In genomic region chr15:89750560-89751542, GRCh38 we compare ENCODE assay signal across 9 cellular contexts. TPM values are rescaled to one million over a fixed set of nuclear protein-coding genes. Genes with fewer than 3 reads are reported as not detected.
DNase-seq lines count a peak whose midpoint lies in the region; ATAC-seq, FAIRE-seq and TF ChIP-seq lines count a peak whose summit lies in the region.
"Had no signal": no experiment of that assay in that cellular context is flagged by ENCODE, and none has a peak within 500 bp of the region (broad histone marks: within the 10 kb centered on the region; RNA-seq: fewer than 3 reads in every experiment).

Gene MESP1 (minus strand): TSS chr15:89751249. CDS start chr15:89751231, 18 bp downstream.

- H3K9ac ChIP-seq in kidney (ENCODE audit: low read length in 2 of 2): peak within 1 kb of the TSS; percentile 29 to 31

- H3K4me1 Mint-ChIP-seq in central memory CD8-positive, alpha-beta T cell: no peaks in the 10 kb centered on the region

- intact Hi-C loops in kidney (cut with DNase I): no loop called here

- peaks cover 18% of the 10 kb centered on the region for H3K27me3 Mint-ChIP-seq in central memory CD8-positive, alpha-beta T cell

- TF ChIP-seq CTCF in AG10803 (conservative IDR thresholded peaks at IDR 0.05; ENCODE audit: low read length): peak; percentile 64
- peak; percentile 53 for TF ChIP-seq CTCF in kidney (IDR thresholded peaks at IDR 0.05; ENCODE audit: borderline replicate concordance, extremely low read depth, insufficient read depth)

- FAIRE-seq in kidney (lab: Jason Lieb, UNC): no peak
- FAIRE-seq: TTC549 had no signal

- DNase-seq in AG10803 (ENCODE audit: low read depth) (peak; percentile 87), NCI-H226 (peak; percentile 94), kidney (peak; percentile 97)
- peak; percentile 60 to 81 (median 70) for DNase-seq in activated CD4-positive, CD25-positive, alpha-beta regulatory T cell (lab: John Stamatoyannopoulos, UW)
- peak; percentile 74 to 76 for DNase-seq in central memory CD8-positive, alpha-beta T cell (ENCODE audit: low spot score in 2 of 2)
- DNase-seq in stimulated activated CD4-positive, alpha-beta T cell treated with anti-CD3 and anti-CD28 coated beads, Interleukin-15, amount 100 ng/mL, for 1 hour (ENCODE audit: low read depth in 1 of 2, low spot score in 1 of 2): peak; percentile 75 to 78

- no peaks in the 10 kb centered on the region for H3K9me3 ChIP-seq in kidney (ENCODE audit: control insufficient read depth in 1 of 2, low read length in 2 of 2)

- H3K27ac ChIP-seq in kidney (ENCODE audit: low read depth in 2 of 2, low read length in 2 of 2): no peak within 1 kb of the TSS

- H3K4me1 ChIP-seq in kidney (ENCODE audit: control insufficient read depth in 1 of 2, insufficient read depth in 1 of 2, low read depth in 1 of 2, low read length in 2 of 2): peaks cover 0 to 12% of the 10 kb centered on the region in 2 donors

- H3K9me3 Mint-ChIP-seq in central memory CD8-positive, alpha-beta T cell: no peaks in the 10 kb centered on the region

- peak within 1 kb of the TSS; percentile 78 for H3K4me3 Mint-ChIP-seq in central memory CD8-positive, alpha-beta T cell

- peaks cover 3% of the 10 kb centered on the region for H3K36me3 Mint-ChIP-seq in central memory CD8-positive, alpha-beta T cell (ENCODE audit: insufficient read depth)

- peak within 1 kb of the TSS; percentile 67 for H3K27ac Mint-ChIP-seq in central memory CD8-positive, alpha-beta T cell (ENCODE audit: low read depth)

- ATAC-seq in GM19025 (IDR thresholded peaks at IDR 0.05; ENCODE audit: low read depth, unreplicated experiment): peak; percentile 93
- ATAC-seq in HG03280 (IDR thresholded peaks at IDR 0.05; ENCODE audit: unreplicated experiment): peak; percentile 97
- ATAC-seq in central memory CD8-positive, alpha-beta T cell (replicated peaks; ENCODE audit: extremely low read depth, poor library complexity, severe bottlenecking): peak; percentile 95

- peak within 1 kb of the TSS; percentile 51 for H3K4me3 ChIP-seq in AG10803 (ENCODE audit: low read length)
- peak within 1 kb of the TSS; percentile 28 to 55 for H3K4me3 ChIP-seq in kidney (ENCODE audit: low read length in 2 of 2)

- H3K36me3 ChIP-seq in kidney (ENCODE audit: control insufficient read depth in 1 of 2, insufficient read depth in 2 of 2, low read length in 2 of 2): no peaks in the 10 kb centered on the region

RNA-seq across cellular contexts. Expression of gene MESP1, which starts in this region (rescaled TPM):
- total RNA-seq in kidney: 2.1 TPM
- polyA plus RNA-seq in kidney (ENCODE audit: insufficient read depth, low read depth, low replicate concordance): 6.0 TPM
